Comparison of ENCODE assay signal across 1 cellular context in the genomic region with DNA sequence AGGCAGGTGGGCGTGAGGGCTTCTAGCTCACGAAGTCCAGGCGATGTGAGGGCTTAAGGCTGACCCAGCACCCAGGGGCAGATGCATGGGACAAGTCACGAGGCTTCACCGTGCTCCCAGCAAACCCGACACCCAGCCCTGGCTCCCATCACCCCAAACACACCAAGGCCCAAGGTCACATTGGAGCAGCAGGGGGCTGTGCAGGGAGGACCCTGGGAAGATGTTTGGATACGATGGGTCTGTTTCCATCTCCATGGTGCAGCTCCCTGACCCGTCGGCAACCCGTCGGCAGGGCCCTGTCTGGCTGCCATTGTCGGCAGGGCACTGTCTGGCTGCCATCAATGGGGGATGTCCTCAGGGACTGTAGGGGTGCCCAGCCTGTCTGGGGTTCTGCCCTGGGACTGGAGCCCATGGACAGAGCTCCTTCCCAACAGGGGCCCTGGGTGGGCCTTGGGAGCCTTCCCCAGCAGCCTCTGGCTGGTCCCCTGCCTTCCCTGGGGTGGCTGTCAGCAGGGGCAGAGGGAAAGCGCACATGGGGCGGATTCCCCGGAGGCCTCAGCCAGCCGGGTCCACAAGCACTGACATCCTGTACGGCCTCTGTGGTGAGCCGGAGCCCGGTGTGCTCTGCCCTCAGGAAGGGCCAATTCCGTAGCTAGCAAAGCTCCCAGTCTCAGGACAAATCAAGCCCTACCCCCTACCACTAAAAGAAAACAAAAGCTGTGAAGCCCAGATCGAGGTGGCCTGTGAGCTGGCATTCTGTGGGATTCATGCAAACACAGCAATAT.
A peak's percentile ranks its signal among the peaks of the same experiment; 100 is the strongest.
TF ChIP-seq lines count a peak whose summit lies in the region.

No MANE protein-coding gene starts in this region.

TF ChIP-seq in HEK293, 187 proteins besides CTCF, POLR2A, EP300 and RAD21:
- TF ChIP-seq ZNF521 (tag by site-specific recombination; IDR thresholded peaks at IDR 0.05): no peak
- peak; percentile 71 for TF ChIP-seq ZIC2 (tag by site-specific recombination; IDR thresholded peaks at IDR 0.05)
